Comparison of ENCODE assay signal across 8 cellular contexts in genomic region chr2:152025678-152026287, GRCh38.
DNase-seq lines count a peak whose midpoint lies in the region; FAIRE-seq and TF ChIP-seq lines count a peak whose summit lies in the region.

No MANE protein-coding gene starts in this region.

- peak overlapping the region; percentile 40 for H3K4me3 ChIP-seq in fibroblast of villous mesenchyme (ENCODE audit: low read depth, low read length)

- TF ChIP-seq POLR2A in H54 (IDR thresholded peaks at IDR 0.05; ENCODE audit: low read depth, low read length), result no peak

- FAIRE-seq in H54 (lab: Jason Lieb, UNC), result peak; percentile 91

- no peaks in the 10 kb centered on the region for H3K9me3 ChIP-seq in ES-I3 (ENCODE audit: control insufficient read depth, insufficient read depth, low read length)

- peak overlapping the region; percentile 9; the same call in 1 of the 2 replicates for H3K9ac ChIP-seq in ES-I3 (ENCODE audit: low read depth, low read length)

- peak; percentile 35 for DNase-seq in H54 (ENCODE audit: insufficient read length, low spot score)
- peak; percentile 87 for DNase-seq in RPMI8226
- peak; percentile 59 for DNase-seq in activated T-helper 9 cell treated with anti-CD3 and anti-CD28 coated beads, Interleukin-2, amount 50 U/mL, for 16 hours (ENCODE audit: low read depth)
- peak; percentile 70 for DNase-seq in fibroblast of villous mesenchyme (ENCODE audit: low read depth)
- peak in 53 of 56 donors; percentile 3 to 90 (median 64) for DNase-seq in nucleus accumbens (lab: John Stamatoyannopoulos, UW)
- peak in 48 of 49 donors; percentile 6 to 87 (median 68) for DNase-seq in substantia nigra (lab: John Stamatoyannopoulos, UW)

- TF ChIP-seq CTCF in LNCAP (IDR thresholded peaks at IDR 0.05) (peak; percentile 98), fibroblast of villous mesenchyme (IDR thresholded peaks at IDR 0.05; ENCODE audit: insufficient read depth, low read depth, low read length) (peak; percentile 99)

- no peaks in the 10 kb centered on the region for H3K36me3 ChIP-seq in ES-I3 (ENCODE audit: insufficient read depth, low read length)

- no peaks in the 10 kb centered on the region for H3K4me1 ChIP-seq in ES-I3 (ENCODE audit: insufficient read depth, low read length)

- H3K27ac ChIP-seq in substantia nigra (ENCODE audit: low read depth, low read length, poor library complexity, severe bottlenecking), result no peak overlapping the region

Comparison
In these comparisons a context has a peak if more than half of its experiments do, and no peak if none do; other contexts are left out.
1. DNase-seq: peak in every context shown above with its lines; median percentile 87 in RPMI8226; 70 in fibroblast of villous mesenchyme; 68 in substantia nigra; 64 in nucleus accumbens; 59 in activated T-helper 9 cell treated with anti-CD3 and anti-CD28 coated beads, Interleukin-2, amount 50 U/mL, for 16 hours; 35 in H54.